ENCODE assay signal across 10 cellular contexts in genomic region chr6:90425161-90425641, GRCh38.
DNase-seq lines count a peak whose midpoint lies in the region; ATAC-seq and TF ChIP-seq lines count a peak whose summit lies in the region.
"Had no signal": no experiment of that assay in that cellular context is flagged by ENCODE, and none has a peak within 500 bp of the region (broad histone marks: within the 10 kb centered on the region; RNA-seq: fewer than 3 reads in every experiment).

No MANE protein-coding gene starts in this region.

- no peaks in the 10 kb centered on the region for H3F3A ChIP-seq in GM23338 (replicated peaks; ENCODE audit: low read depth)

- H3K4me3 Mint-ChIP-seq in activated T-cell treated with anti-CD3 and anti-CD28 coated beads, Interleukin-2, amount 50 U/mL, for 24 hours = peak overlapping the region; percentile 59
- H3K4me3 Mint-ChIP-seq in GM23338 = no peak overlapping the region
- H3K4me3 Mint-ChIP-seq: HFFc6 had no signal

- H3K27ac ChIP-seq in GM23338 (ENCODE audit: low read depth) = no peak overlapping the region

- H3K27ac Mint-ChIP-seq in activated T-cell treated with anti-CD3 and anti-CD28 coated beads, Interleukin-2, amount 50 U/mL, for 24 hours = peak overlapping the region; percentile 98
- no peak overlapping the region for H3K27ac Mint-ChIP-seq in GM23338
- H3K27ac Mint-ChIP-seq: HFFc6 had no signal

- H3K36me3 Mint-ChIP-seq in activated T-cell treated with anti-CD3 and anti-CD28 coated beads, Interleukin-2, amount 50 U/mL, for 24 hours (ENCODE audit: low read depth) = peaks cover 6% of the 10 kb centered on the region
- peaks cover 4% of the 10 kb centered on the region; the same call in 2 of the 3 replicates for H3K36me3 Mint-ChIP-seq in GM23338 (ENCODE audit: low read depth)

- ATAC-seq in HG02763 (IDR thresholded peaks at IDR 0.05; ENCODE audit: unreplicated experiment) (peak; percentile 96), GM23338 (no peak)
- peak; percentile 95 for ATAC-seq in stimulated activated naive CD8-positive, alpha-beta T cell treated with anti-CD3 and anti-CD28 coated beads, Interleukin-15, Interleukin-2, amounts not matched to agents 100 U/mL and 50 U/mL, for 24 hours
- ATAC-seq: Panc1 had no signal

- H3K36me3 ChIP-seq in GM23338 (ENCODE audit: insufficient read depth) = peaks cover 5% of the 10 kb centered on the region; the same call in 1 of the 2 replicates

- no peaks in the 10 kb centered on the region for H3K27me3 Mint-ChIP-seq in activated T-cell treated with anti-CD3 and anti-CD28 coated beads, Interleukin-2, amount 50 U/mL, for 24 hours
- no peaks in the 10 kb centered on the region for H3K27me3 Mint-ChIP-seq in GM23338 (ENCODE audit: insufficient read depth, low read depth, poor library complexity)

- H3K79me2 ChIP-seq in GM23338 (replicated peaks; ENCODE audit: insufficient read depth) = no peaks in the 10 kb centered on the region

- no peak for DNase-seq in activated T-cell treated with anti-CD3 and anti-CD28 coated beads, Interleukin-2, amount 50 U/mL, for 24 hours
- DNase-seq in activated T-cell treated with anti-CD3 and anti-CD28 coated beads for 4 hours (no peak), NAMALWA (ENCODE audit: low spot score) (peak; percentile 33), NCI-H146 (lab: John Stamatoyannopoulos, UW) (no peak), GM23338 (ENCODE audit: low spot score) (no peak), NOMO-1 (lab: John Stamatoyannopoulos, UW; ENCODE audit: unreplicated experiment in 2 of 2) (no peak)
- no peak for DNase-seq in stimulated activated naive CD8-positive, alpha-beta T cell treated with anti-CD3 and anti-CD28 coated beads, Interleukin-15, Interleukin-2, amounts not matched to agents 100 U/mL and 50 U/mL, for 24 hours
- DNase-seq: HFFc6 had no signal

- H3K4me3 ChIP-seq in GM23338 = no peak overlapping the region

- peaks cover 42% of the 10 kb centered on the region for H3K4me1 Mint-ChIP-seq in activated T-cell treated with anti-CD3 and anti-CD28 coated beads, Interleukin-2, amount 50 U/mL, for 24 hours (ENCODE audit: low read depth)
- no peaks in the 10 kb centered on the region for H3K4me1 Mint-ChIP-seq in GM23338

- H3K9me2 ChIP-seq in GM23338 (ENCODE audit: insufficient read depth) = no peaks in the 10 kb centered on the region

- peaks cover 25% of the 10 kb centered on the region for H3K9me3 Mint-ChIP-seq in activated T-cell treated with anti-CD3 and anti-CD28 coated beads, Interleukin-2, amount 50 U/mL, for 24 hours
- H3K9me3 Mint-ChIP-seq in GM23338 = peaks cover 17% of the 10 kb centered on the region; the same call in 2 of the 3 replicates

- H3K4me2 ChIP-seq in GM23338 = no peak overlapping the region

- no peak overlapping the region for H2AFZ ChIP-seq in GM23338

- no peak for TF ChIP-seq CTCF in GM23338 (conservative IDR thresholded peaks at IDR 0.05; ENCODE audit: low read depth in 2 of 2)

- no peaks in the 10 kb centered on the region for H4K20me1 ChIP-seq in GM23338 (replicated peaks; ENCODE audit: insufficient read depth)

- no peaks in the 10 kb centered on the region for H3K27me3 ChIP-seq in GM23338 (ENCODE audit: insufficient read depth)

- no peaks in the 10 kb centered on the region for H3K4me1 ChIP-seq in GM23338 (ENCODE audit: insufficient read depth)

TF ChIP-seq in GM23338, 12 proteins besides CTCF, POLR2A, EP300 and RAD21:
- TF ChIP-seq EZH2phosphoT487 (IDR thresholded peaks at IDR 0.05; ENCODE audit: unreplicated experiment) = no peak
- no peak for TF ChIP-seq ETS1 (IDR thresholded peaks at IDR 0.05)
- no peak for TF ChIP-seq EZH2 (IDR thresholded peaks at IDR 0.05; ENCODE audit: low read depth, unreplicated experiment)
- no peak for TF ChIP-seq ZNF462 (CRISPR knock-in tag; IDR thresholded peaks at IDR 0.05)
- no peak for TF ChIP-seq CREB1 (CRISPR knock-in tag; IDR thresholded peaks at IDR 0.05; ENCODE audit: low read depth)
